ENCODE assay signal across 17 cellular contexts in genomic region chr4:65599335-65599734, GRCh38.
"Had no signal": no experiment of that assay in that cellular context is flagged by ENCODE, and none has a peak within 500 bp of the region (broad histone marks: within the 10 kb centered on the region; RNA-seq: fewer than 3 reads in every experiment).

No MANE protein-coding gene starts in this region.

- H3K4me1 ChIP-seq: heart left ventricle, parathyroid adenoma, stomach had no signal

- H2AFZ ChIP-seq: parathyroid adenoma had no signal

- H3K9ac ChIP-seq: parathyroid adenoma had no signal

- DNase-seq: activated CD4-positive, alpha-beta memory T cell treated with anti-CD3 and anti-CD28 coated beads, Interleukin-2, amount 10 ng/mL, durations not matched to agents 7 days and 5 days; activated CD4-positive, alpha-beta T cell treated with anti-CD3 and anti-CD28 coated beads for 36 hours; activated gamma-delta T cell treated with Interleukin-2 at 50 U/mL for 16 hours; activated naive CD8-positive, alpha-beta T cell treated with anti-CD3 and anti-CD28 coated beads for 36 hours; activated T-cell treated with anti-CD3 and anti-CD28 coated beads, Interleukin-2, amount 50 U/mL, for 72 hours; aorta; caudate nucleus; effector memory CD4-positive, alpha-beta T cell; heart left ventricle; retina; stimulated activated CD4-positive, alpha-beta T cell treated with anti-CD3 and anti-CD28 coated beads, Interleukin-4, amount 100 ng/mL, for 4 hours; stomach; T-helper 1 cell; WERI-Rb-1 had no signal

- H3K4me3 ChIP-seq: coronary artery, heart left ventricle, skin epidermis, stomach had no signal

- H3K36me3 ChIP-seq: heart left ventricle, stomach, WERI-Rb-1 had no signal

- ATAC-seq: activated CD4-positive, alpha-beta T cell treated with anti-CD3 and anti-CD28 coated beads for 36 hours; activated T-cell treated with anti-CD3 and anti-CD28 coated beads, Interleukin-2, amount 50 U/mL, for 72 hours; heart left ventricle had no signal

- H3K79me2 ChIP-seq: parathyroid adenoma had no signal

- H3K27ac ChIP-seq: coronary artery, heart left ventricle, parathyroid adenoma, skin epidermis, stomach, WERI-Rb-1 had no signal

- H3K9me3 ChIP-seq: heart left ventricle, stomach had no signal

- H3K27me3 ChIP-seq: heart left ventricle, stomach had no signal
